25 cellular contexts compared by ENCODE assay signal in the genomic region with DNA sequence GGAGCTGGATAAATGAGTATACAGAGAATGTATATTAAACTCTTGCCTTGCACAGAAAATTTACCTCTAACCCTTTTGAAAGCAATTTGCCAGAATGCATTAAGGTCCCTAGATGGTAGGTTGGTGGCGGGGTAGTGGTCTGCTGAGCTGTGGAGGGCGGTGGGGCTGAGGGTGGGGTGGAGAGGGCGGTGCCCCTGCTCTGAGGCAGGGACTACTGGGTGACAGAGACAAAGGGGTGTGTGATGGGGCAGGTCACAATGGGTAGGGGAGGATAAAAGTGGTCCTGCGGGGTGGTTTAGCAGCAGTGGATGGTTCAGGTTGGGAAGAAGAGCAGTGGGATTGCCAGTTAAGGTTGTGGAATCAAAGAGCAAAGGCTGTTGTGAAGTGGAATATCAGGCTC. TPM values are rescaled to one million over a fixed set of nuclear protein-coding genes. Genes with fewer than 3 reads are reported as not detected.
"Had no signal": no experiment of that assay in that cellular context is flagged by ENCODE, and none has a peak within 500 bp of the region (broad histone marks: within the 10 kb centered on the region; RNA-seq: fewer than 3 reads in every experiment).

A gene (plus strand): TSS at position 301 of the 400 bp plus-strand sequence. CDS start 422 bp downstream, outside the sequence.

- H3K9ac ChIP-seq: SK-N-SH had no signal

- H3K36me3 ChIP-seq: MG63 had no signal

- FAIRE-seq: HepG2 had no signal

- H3K4me2 ChIP-seq: SK-N-SH had no signal

- H3K27me3 ChIP-seq: MG63 had no signal

- ATAC-seq: HepG2, Panc1, PC-3 had no signal

- H3K9me2 ChIP-seq: SK-N-SH had no signal

- H3K9me3 ChIP-seq: MG63, SK-N-SH had no signal

- H3K27ac ChIP-seq: RWPE1 had no signal

- DNase-seq: IMR-90, Karpas-422, KG1, MG63, NCI-H1092, NCI-H1436, NCI-H187, NCI-H2029, NCI-H2081 treated with DMSO at 0.1 percent for 48 hours, NCI-H2171, NCI-H226, NCI-H446, NCI-H510A, NCI-H524 treated with DMSO at 0.1 percent for 48 hours, NCI-H69, NCI-H774, PC-3, SHP77, SK-N-SH, SW 1271 had no signal

- H3K4me3 ChIP-seq: MG63 had no signal

RNA-seq across cellular contexts. Expression of the gene that starts here (rescaled TPM):
- total RNA-seq: HepG2, HT1080, IMR-90, PC-3, SK-MEL-5 had no signal
- polyA plus RNA-seq: HepG2, IMR-90, SK-N-SH had no signal
